ENCODE assay signal across 18 cellular contexts in the genomic region with DNA sequence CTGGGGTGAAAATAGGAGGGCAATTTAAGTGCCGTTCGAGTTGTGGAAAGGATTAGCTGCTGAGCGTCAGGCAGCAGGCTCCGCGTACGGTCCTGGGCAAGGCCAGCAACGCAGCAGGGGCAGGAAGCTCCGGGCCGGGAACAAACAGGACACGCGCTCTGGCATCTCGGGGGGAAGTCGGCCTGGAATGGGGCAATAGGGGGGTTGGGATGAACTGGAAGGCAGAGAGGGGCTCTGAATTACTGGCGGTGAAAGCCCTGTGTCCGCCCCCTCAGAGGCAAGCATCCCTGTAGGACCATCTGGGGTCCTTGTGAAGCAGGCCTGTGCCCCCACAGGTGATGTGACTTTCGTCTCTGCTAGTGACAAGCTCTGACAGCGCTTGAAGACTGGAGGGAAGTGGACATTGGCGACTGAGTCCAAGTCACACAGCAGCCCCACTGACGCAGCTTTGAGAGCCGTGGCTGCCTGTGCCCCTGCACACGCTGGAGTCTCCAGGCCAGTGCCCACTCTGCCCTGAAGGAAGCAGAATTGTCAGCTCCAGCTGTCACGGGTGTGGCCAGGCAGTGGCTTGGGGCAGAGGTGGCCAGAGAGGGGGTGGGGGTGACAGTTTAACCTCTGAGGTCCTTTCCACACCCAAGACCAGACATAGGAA. TPM values are rescaled to one million over a fixed set of nuclear protein-coding genes. Genes with fewer than 3 reads are reported as not detected.
"Had no signal": no experiment of that assay in that cellular context is flagged by ENCODE, and none has a peak within 500 bp of the region (broad histone marks: within the 10 kb centered on the region; RNA-seq: fewer than 3 reads in every experiment).

No MANE protein-coding gene starts in this region.

- H3K4me3 ChIP-seq: body of pancreas, pancreas, thyroid gland, uterus had no signal

- H3K36me3 ChIP-seq: pancreas, thyroid gland, uterus had no signal

- ATAC-seq: body of pancreas; left cardiac atrium; pancreas; stimulated activated effector memory CD8-positive, alpha-beta T cell treated with anti-CD3 and anti-CD28 coated beads, Interleukin-12 subunit alpha, Interleukin-12 subunit beta, amount 100 ng/mL, for 72 hours had no signal

- H3K9me3 Mint-ChIP-seq: activated T-helper 2 cell treated with anti-CD3 and anti-CD28 coated beads, Interferon-gamma antibody, Interleukin-2, Interleukin-4, amounts not matched to agents 10 μg/mL and 5 μg/mL and 100 μg/mL, durations not matched to agents 14 hours and 24 hours and 36 hours; stimulated activated effector memory CD8-positive, alpha-beta T cell treated with anti-CD3 and anti-CD28 coated beads, Interleukin-12 subunit alpha, Interleukin-12 subunit beta, amount 100 ng/mL, for 72 hours had no signal

- H3K9me3 ChIP-seq: body of pancreas, pancreas, thyroid gland, uterus had no signal

- DNase-seq: activated CD8-positive, alpha-beta memory T cell treated with anti-CD3 and anti-CD28 coated beads for 24 hours; activated naive CD4-positive, alpha-beta T cell treated with anti-CD3 and anti-CD28 coated beads, Interleukin-2, amount 50 U/mL, for 16 hours; body of pancreas; dermis blood vessel endothelial cell; hypothalamus; left cardiac atrium; mesendoderm; small intestine; T-helper 9 cell; thyroid gland; uterus had no signal

- H3K27ac ChIP-seq: body of pancreas, pancreas, thyroid gland, uterus had no signal

- H3K27me3 ChIP-seq: pancreas, thyroid gland, uterus had no signal

- H3K4me3 Mint-ChIP-seq: stimulated activated effector memory CD8-positive, alpha-beta T cell treated with anti-CD3 and anti-CD28 coated beads, Interleukin-12 subunit alpha, Interleukin-12 subunit beta, amount 100 ng/mL, for 72 hours had no signal

- H3K27ac Mint-ChIP-seq: activated T-helper 2 cell treated with anti-CD3 and anti-CD28 coated beads, Interferon-gamma antibody, Interleukin-2, Interleukin-4, amounts not matched to agents 10 μg/mL and 5 μg/mL and 100 μg/mL, durations not matched to agents 14 hours and 24 hours and 36 hours; stimulated activated effector memory CD8-positive, alpha-beta T cell treated with anti-CD3 and anti-CD28 coated beads, Interleukin-12 subunit alpha, Interleukin-12 subunit beta, amount 100 ng/mL, for 72 hours had no signal

- H3K36me3 Mint-ChIP-seq: stimulated activated effector memory CD8-positive, alpha-beta T cell treated with anti-CD3 and anti-CD28 coated beads, Interleukin-12 subunit alpha, Interleukin-12 subunit beta, amount 100 ng/mL, for 72 hours had no signal

- H3K4me1 ChIP-seq: body of pancreas, pancreas, thyroid gland, uterus had no signal

RNA-seq across cellular contexts. Expression of gene AQP12B, which starts 35.1 kb away (rescaled TPM):
- total RNA-seq: activated T-helper 2 cell treated with anti-CD3 and anti-CD28 coated beads, Interferon-gamma antibody, Interleukin-2, Interleukin-4, amounts not matched to agents 10 μg/mL and 5 μg/mL and 100 μg/mL, durations not matched to agents 14 hours and 24 hours and 36 hours; dermis blood vessel endothelial cell; glomerular endothelial cell; left cardiac atrium; renal cortical epithelial cell; uterus had no signal
- polyA plus RNA-seq: esophagus, neural cell had no signal

RNA-seq across cellular contexts. Expression of gene AQP12A, which starts 44.0 kb away (rescaled TPM):
- total RNA-seq: activated T-helper 2 cell treated with anti-CD3 and anti-CD28 coated beads, Interferon-gamma antibody, Interleukin-2, Interleukin-4, amounts not matched to agents 10 μg/mL and 5 μg/mL and 100 μg/mL, durations not matched to agents 14 hours and 24 hours and 36 hours; dermis blood vessel endothelial cell; glomerular endothelial cell; left cardiac atrium; renal cortical epithelial cell; thyroid gland; uterus had no signal
- polyA plus RNA-seq: esophagus, neural cell had no signal
